ENCODE assay signal across 9 cellular contexts in genomic region chr1:35932158-35932636, GRCh38. TPM values are rescaled to one million over a fixed set of nuclear protein-coding genes. Genes with fewer than 3 reads are reported as not detected.
DNase-seq lines count a peak whose midpoint lies in the region; ATAC-seq and TF ChIP-seq lines count a peak whose summit lies in the region.
"Had no signal": no experiment of that assay in that cellular context is flagged by ENCODE, and none has a peak within 500 bp of the region (broad histone marks: within the 10 kb centered on the region; RNA-seq: fewer than 3 reads in every experiment).

No MANE protein-coding gene starts in this region.

- ATAC-seq in activated naive CD4-positive, alpha-beta T cell treated with anti-CD3 and anti-CD28 coated beads, Interleukin-2, amount 50 U/mL, for 72 hours, result no peak
- no peak for ATAC-seq in GM21529 (IDR thresholded peaks at IDR 0.05; ENCODE audit: unreplicated experiment)
- ATAC-seq: activated CD4-positive, CD25-positive, alpha-beta regulatory T cell treated with anti-CD3 and anti-CD28 coated beads, Interleukin-2, amount 50 U/mL, for 24 hours had no signal

- no peaks in the 10 kb centered on the region for H3K27me3 Mint-ChIP-seq in activated CD4-positive, alpha-beta T cell treated with anti-CD3 and anti-CD28 coated beads, Interleukin-2, amount 10 ng/mL, durations not matched to agents 7 days and 5 days

- 52 to 61% methylated on average over 7 of the region's 7 CpGs for WGBS in thyroid gland, 2 donors

- H3K36me3 ChIP-seq in kidney epithelial cell (ENCODE audit: control insufficient read depth, insufficient read depth, low read length) (no peaks in the 10 kb centered on the region), thyroid gland (no peaks in the 10 kb centered on the region)

- intact Hi-C loops in thyroid gland (cut with DNase I), result no loop called here
- intact Hi-C loops in head of caudate nucleus (cut with DNase I), result loop anchor here (10.0 kb wide), 1 partner anchor 153 kb away; the partner anchor contains the start of genes ADPRS and TEKT2

- TF ChIP-seq CTCF in kidney epithelial cell (IDR thresholded peaks at IDR 0.05; ENCODE audit: insufficient read depth, low read length, poor library complexity, severe bottlenecking) (no peak), thyroid gland (IDR thresholded peaks at IDR 0.05) (no peak)

- H3K4me1 Mint-ChIP-seq in activated CD4-positive, alpha-beta T cell treated with anti-CD3 and anti-CD28 coated beads, Interleukin-2, amount 10 ng/mL, durations not matched to agents 7 days and 5 days, result peaks cover 38% of the 10 kb centered on the region

- H3K36me3 Mint-ChIP-seq in activated CD4-positive, alpha-beta T cell treated with anti-CD3 and anti-CD28 coated beads, Interleukin-2, amount 10 ng/mL, durations not matched to agents 7 days and 5 days (ENCODE audit: low read depth), result no peaks in the 10 kb centered on the region
- peaks cover 0 to 14% of the 10 kb centered on the region in 2 donors for H3K36me3 Mint-ChIP-seq in activated naive CD4-positive, alpha-beta T cell treated with anti-CD3 and anti-CD28 coated beads, Interleukin-2, amount 50 U/mL, for 72 hours

- DNase-seq in activated CD4-positive, alpha-beta T cell treated with anti-CD3 and anti-CD28 coated beads, Interleukin-2, amount 10 ng/mL, durations not matched to agents 7 days and 5 days, result no peak
- no peak for DNase-seq in activated CD4-positive, alpha-beta T cell treated with anti-CD3 and anti-CD28 coated beads, Interleukin-2, amount 50 U/mL, for 1 hour
- DNase-seq in activated naive CD4-positive, alpha-beta T cell treated with anti-CD3 and anti-CD28 coated beads, Interleukin-2, amount 50 U/mL, for 72 hours (ENCODE audit: low spot score in 2 of 2), result no peak
- DNase-seq in kidney epithelial cell (ENCODE audit: low read depth) (no peak), thyroid gland (no peak), cortex of kidney (lab: John Stamatoyannopoulos, UW) (no peak), head of caudate nucleus (no peak)

- TF ChIP-seq POLR2A in thyroid gland (IDR thresholded peaks at IDR 0.05), result no peak

- peak overlapping the region; percentile 97 for H3K27ac Mint-ChIP-seq in activated CD4-positive, alpha-beta T cell treated with anti-CD3 and anti-CD28 coated beads, Interleukin-2, amount 10 ng/mL, durations not matched to agents 7 days and 5 days
- peak overlapping the region; percentile 90 to 97 for H3K27ac Mint-ChIP-seq in activated naive CD4-positive, alpha-beta T cell treated with anti-CD3 and anti-CD28 coated beads, Interleukin-2, amount 50 U/mL, for 72 hours

- CTCF ChIA-PET in activated CD4-positive, alpha-beta T cell treated with anti-CD3 and anti-CD28 coated beads, Interleukin-2, amount 10 ng/mL, durations not matched to agents 7 days and 5 days (lab: Charles Lee), result interaction anchor here (0.6 to 1.3 kb wide), 3 partner anchors 16 to 468 kb away, joined by 3 to 4 read pairs (median 3); no protein-coding TSS in a partner anchor

- H3K9me3 ChIP-seq in thyroid gland, result no peaks in the 10 kb centered on the region

- POLR2A ChIA-PET in activated CD4-positive, alpha-beta T cell treated with anti-CD3 and anti-CD28 coated beads, Interleukin-2, amount 10 ng/mL, durations not matched to agents 7 days and 5 days (lab: Charles Lee), result interaction anchor here (0.7 kb wide), 1 partner anchor 18 kb away, joined by 10 read pairs; no protein-coding TSS in a partner anchor

- H3K4me1 ChIP-seq in thyroid gland, result peaks cover 15 to 23% of the 10 kb centered on the region in 2 donors

- H3K27me3 ChIP-seq in kidney epithelial cell (ENCODE audit: control insufficient read depth, insufficient read depth, low read length), result no peaks in the 10 kb centered on the region
- H3K27me3 ChIP-seq in thyroid gland, result no peaks in the 10 kb centered on the region

- H3K9me3 Mint-ChIP-seq in activated CD4-positive, alpha-beta T cell treated with anti-CD3 and anti-CD28 coated beads, Interleukin-2, amount 10 ng/mL, durations not matched to agents 7 days and 5 days, result no peaks in the 10 kb centered on the region
- H3K9me3 Mint-ChIP-seq in activated naive CD4-positive, alpha-beta T cell treated with anti-CD3 and anti-CD28 coated beads, Interleukin-2, amount 50 U/mL, for 72 hours, result no peaks in the 10 kb centered on the region

- H3K4me3 ChIP-seq in kidney epithelial cell (ENCODE audit: low read depth, low read length), result peak overlapping the region; percentile 81
- peak overlapping the region; percentile 55 to 77 (median 64) for H3K4me3 ChIP-seq in thyroid gland (replicated peaks in 1 of 3)

- no peak overlapping the region for H3K27ac ChIP-seq in thyroid gland

- peak overlapping the region; percentile 89 for H3K4me3 Mint-ChIP-seq in activated CD4-positive, alpha-beta T cell treated with anti-CD3 and anti-CD28 coated beads, Interleukin-2, amount 10 ng/mL, durations not matched to agents 7 days and 5 days

RNA-seq across cellular contexts. Expression of gene AGO3, which starts 1.3 kb away (rescaled TPM):
- 10 to 100 TPM; 28.7 to 29.4 TPM for total RNA-seq in activated CD4-positive, alpha-beta T cell treated with anti-CD3 and anti-CD28 coated beads, Interleukin-2, amount 10 ng/mL, durations not matched to agents 7 days and 5 days
- total RNA-seq in activated naive CD4-positive, alpha-beta T cell treated with anti-CD3 and anti-CD28 coated beads, Interleukin-2, amount 50 U/mL, for 72 hours, result 10 to 100 TPM; 32.9 to 43.6 TPM
- 9.9 and 10.6 TPM in 2 replicates for total RNA-seq in kidney epithelial cell
- 10 to 100 TPM; 21.2 to 48.5 (median 31.6) TPM for total RNA-seq in thyroid gland

RNA-seq across cellular contexts. Expression of gene AGO1, which starts 49.2 kb away (rescaled TPM):
- 10 to 100 TPM; 22.3 to 22.4 TPM for total RNA-seq in activated CD4-positive, alpha-beta T cell treated with anti-CD3 and anti-CD28 coated beads, Interleukin-2, amount 10 ng/mL, durations not matched to agents 7 days and 5 days
- 10 to 100 TPM; 31.6 to 35.4 TPM for total RNA-seq in activated naive CD4-positive, alpha-beta T cell treated with anti-CD3 and anti-CD28 coated beads, Interleukin-2, amount 50 U/mL, for 72 hours
- 21.9 and 24.1 TPM in 2 replicates for total RNA-seq in kidney epithelial cell
- total RNA-seq in thyroid gland, result 10 to 100 TPM; 21.8 to 27.7 (median 25.4) TPM
